Comparison of ENCODE assay signal across 1 cellular context in genomic region chr16:87789437-87790277, GRCh38.
A peak's percentile ranks its signal among the peaks of the same experiment; 100 is the strongest.
TF ChIP-seq lines count a peak whose summit lies in the region.

No MANE protein-coding gene starts in this region.

TF ChIP-seq in HepG2, 621 proteins besides CTCF, POLR2A, EP300 and RAD21 (continued from another document and continues in another):
- TF ChIP-seq DRAP1 (CRISPR knock-in tag; IDR thresholded peaks at IDR 0.05): peak; percentile 66
- TF ChIP-seq NFE2L1 (CRISPR knock-in tag; IDR thresholded peaks at IDR 0.05; ENCODE audit: borderline replicate concordance): 0 out of 2 replicates have a peak, but pooled peaks have one; percentile 69
- no peak for TF ChIP-seq U2AF1 (optimal IDR thresholded peaks at IDR 0.05; ENCODE audit: low read depth, low read length)
- peak; percentile 75 for TF ChIP-seq MYPOP (CRISPR knock-in tag; IDR thresholded peaks at IDR 0.05)
- TF ChIP-seq ZNF460 (CRISPR knock-in tag; IDR thresholded peaks at IDR 0.05; ENCODE audit: borderline replicate concordance): peak; percentile 61; the same call in 1 of the 2 replicates
- no peak for TF ChIP-seq ARNT2 (CRISPR knock-in tag; IDR thresholded peaks at IDR 0.05; ENCODE audit: low read depth)
- no peak for TF ChIP-seq ZFP82 (CRISPR knock-in tag; IDR thresholded peaks at IDR 0.05; ENCODE audit: borderline replicate concordance)
- TF ChIP-seq SP140L (CRISPR knock-in tag; IDR thresholded peaks at IDR 0.05; ENCODE audit: borderline replicate concordance): peak; percentile 66; the same call in 1 of the 2 replicates
- TF ChIP-seq ZFP36L2 (CRISPR knock-in tag; IDR thresholded peaks at IDR 0.05): no peak
- no peak for TF ChIP-seq MTA3 (CRISPR knock-in tag; IDR thresholded peaks at IDR 0.05)
- no peak for TF ChIP-seq EZH2 (conservative IDR thresholded peaks at IDR 0.05; ENCODE audit: low read depth, low read length)
- TF ChIP-seq ETS1 (CRISPR knock-in tag; IDR thresholded peaks at IDR 0.05): no peak
- TF ChIP-seq MTA1 (CRISPR knock-in tag; IDR thresholded peaks at IDR 0.05; ENCODE audit: borderline replicate concordance): peak; percentile 95
- TF ChIP-seq MXD3 (CRISPR knock-in tag; IDR thresholded peaks at IDR 0.05): no peak; the same call in 1 of the 2 replicates
- peak; percentile 78; the same call in 1 of the 2 replicates for TF ChIP-seq ZNF317 (CRISPR knock-in tag; IDR thresholded peaks at IDR 0.05)
- TF ChIP-seq ZNF530 (CRISPR knock-in tag; IDR thresholded peaks at IDR 0.05; ENCODE audit: low read depth): no peak
- peak; percentile 12; the same call in 1 of the 2 replicates for TF ChIP-seq CBX5 (CRISPR knock-in tag; IDR thresholded peaks at IDR 0.05; ENCODE audit: borderline replicate concordance)
- TF ChIP-seq ZNF101 (CRISPR knock-in tag; IDR thresholded peaks at IDR 0.05; ENCODE audit: borderline replicate concordance, low read depth): no peak
- no peak for TF ChIP-seq CREB3 (CRISPR knock-in tag; IDR thresholded peaks at IDR 0.05)
- no peak; the same call in 1 of the 2 replicates for TF ChIP-seq ZNF766 (CRISPR knock-in tag; IDR thresholded peaks at IDR 0.05; ENCODE audit: borderline replicate concordance)
- TF ChIP-seq HNF1A (IDR thresholded peaks at IDR 0.05; ENCODE audit: low read depth): peak; percentile 70; the same call in 1 of the 2 replicates
- TF ChIP-seq HNF1A (CRISPR knock-in tag; IDR thresholded peaks at IDR 0.05; ENCODE audit: borderline replicate concordance): peak; percentile 87; the same call in 1 of the 2 replicates
- TF ChIP-seq ZNF30 (CRISPR knock-in tag; IDR thresholded peaks at IDR 0.05): 0 out of 2 replicates have a peak, but pooled peaks have one; percentile 50
- TF ChIP-seq ZNF335 (CRISPR knock-in tag; IDR thresholded peaks at IDR 0.05): peak; percentile 63; the same call in 1 of the 2 replicates
- peak; percentile 86 for TF ChIP-seq ARID5B (CRISPR knock-in tag; IDR thresholded peaks at IDR 0.05)
- TF ChIP-seq MYNN (CRISPR knock-in tag; IDR thresholded peaks at IDR 0.05; ENCODE audit: low read depth): no peak
- no peak for TF ChIP-seq RAD51 (IDR thresholded peaks at IDR 0.05; ENCODE audit: borderline replicate concordance)
- no peak for TF ChIP-seq CENPT (CRISPR knock-in tag; IDR thresholded peaks at IDR 0.05; ENCODE audit: low read depth)
- no peak for TF ChIP-seq ZFAT (CRISPR knock-in tag; conservative IDR thresholded peaks at IDR 0.05)
- peak; percentile 93 for TF ChIP-seq ATF2 (CRISPR knock-in tag; IDR thresholded peaks at IDR 0.05)
- no peak for TF ChIP-seq ZNF296 (CRISPR knock-in tag; conservative IDR thresholded peaks at IDR 0.05)
- no peak for TF ChIP-seq NPAS2 (CRISPR knock-in tag; IDR thresholded peaks at IDR 0.05; ENCODE audit: borderline replicate concordance)
- TF ChIP-seq ZBTB40 (IDR thresholded peaks at IDR 0.05): no peak
- peak; percentile 57; the same call in 1 of the 2 replicates for TF ChIP-seq ZBTB40 (CRISPR knock-in tag; IDR thresholded peaks at IDR 0.05)
- peak; percentile 26 for TF ChIP-seq SMC3 (IDR thresholded peaks at IDR 0.05; ENCODE audit: low read length)
